Comparison of ENCODE assay signal across 21 cellular contexts in the genomic region with DNA sequence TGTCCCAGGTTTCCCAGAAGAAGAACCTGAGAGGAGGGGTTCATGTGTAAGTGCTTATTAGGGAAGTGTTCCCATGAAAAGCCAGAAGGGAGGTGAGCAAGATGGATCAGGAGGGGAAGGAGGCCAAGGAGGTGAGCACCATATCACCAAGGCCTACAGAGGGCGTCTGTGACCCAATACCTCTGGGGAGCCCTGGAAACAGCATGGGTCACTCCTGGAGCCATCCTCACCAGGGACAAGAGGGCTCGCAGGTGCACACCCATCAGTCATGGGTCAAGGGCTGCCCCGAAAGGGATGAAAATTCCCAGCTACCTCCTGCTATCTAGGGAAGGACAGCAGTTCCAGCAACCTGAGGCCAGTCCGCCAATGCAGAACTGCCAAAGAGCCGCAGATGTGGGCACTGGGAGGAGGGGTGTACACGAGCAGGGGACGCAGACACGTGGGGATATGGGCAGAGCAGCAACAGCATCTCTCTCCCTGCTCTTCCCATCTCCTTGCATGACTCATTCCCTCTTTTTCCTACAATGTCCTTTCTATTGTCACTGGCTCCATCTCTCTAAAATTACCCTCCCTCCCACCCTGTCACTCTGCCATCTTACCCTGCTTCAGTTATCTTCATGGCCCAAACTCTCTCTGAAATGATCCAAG.
DNase-seq lines count a peak whose midpoint lies in the region; ATAC-seq, FAIRE-seq and TF ChIP-seq lines count a peak whose summit lies in the region.
"Had no signal": no experiment of that assay in that cellular context is flagged by ENCODE, and none has a peak within 500 bp of the region (broad histone marks: within the 10 kb centered on the region; RNA-seq: fewer than 3 reads in every experiment).

No MANE protein-coding gene starts in this region.

- H3K4me3 ChIP-seq in heart left ventricle (no peak overlapping the region), Karpas-422 (ENCODE audit: low read length) (no peak overlapping the region), H1 (ENCODE audit: extremely low read depth in 1 of 4, insufficient read depth in 2 of 4, low read depth in 3 of 4, low read length in 4 of 4) (no peak overlapping the region), skeletal muscle tissue (ENCODE audit: low read length in 3 of 3) (no peak overlapping the region)
- H3K4me3 ChIP-seq: A549; BLaER1 treated with 17β-estradiol and CSF1 and Interleukin-3, amounts not matched to agents 10 nM and 100 nM; prostate gland; stomach had no signal

- H3K56ac ChIP-seq in H1 (replicated peaks; ENCODE audit: insufficient read length, low read depth, low read length): no peak overlapping the region

- intact Hi-C loops in heart left ventricle (cut with DNase I): loop anchor here in 2 of 10 donors (5.0 to 10.0 kb wide), 2 partner anchors 87 to 165 kb away; no protein-coding TSS in a partner anchor
- intact Hi-C loops in Right ventricle myocardium inferior (cut with DNase I): no loop called here

- no peak for FAIRE-seq in H1 (lab: Jason Lieb, UNC)
- FAIRE-seq: A549 had no signal

- H3K36me3 ChIP-seq in heart left ventricle (no peaks in the 10 kb centered on the region), Karpas-422 (ENCODE audit: insufficient read depth, low read length) (no peaks in the 10 kb centered on the region), H1 (ENCODE audit: control insufficient read depth in 2 of 4, insufficient read depth in 4 of 4, low read length in 3 of 4) (no peaks in the 10 kb centered on the region), skeletal muscle tissue (ENCODE audit: control insufficient read depth in 3 of 3, insufficient read depth in 3 of 3, low read length in 3 of 3) (no peaks in the 10 kb centered on the region)
- H3K36me3 ChIP-seq: BLaER1 treated with 17β-estradiol and CSF1 and Interleukin-3, amounts not matched to agents 10 nM and 100 nM; brain microvascular endothelial cell; prostate gland; stomach had no signal

- H4K20me1 ChIP-seq in Karpas-422 (ENCODE audit: insufficient read depth, low read depth, low read length) (no peaks in the 10 kb centered on the region), H1 (replicated peaks in 1 of 2; ENCODE audit: control insufficient read depth in 1 of 2, insufficient read depth in 2 of 2, low read length in 2 of 2) (no peaks in the 10 kb centered on the region)
- H4K20me1 ChIP-seq: BLaER1 treated with 17β-estradiol and CSF1 and Interleukin-3, amounts not matched to agents 10 nM and 100 nM had no signal

- H2BK12ac ChIP-seq in H1 (ENCODE audit: low read depth, low read length): no peak overlapping the region

- no peak overlapping the region for H2AFZ ChIP-seq in Karpas-422 (ENCODE audit: low read length)
- no peak overlapping the region for H2AFZ ChIP-seq in H1 (ENCODE audit: low read length)

- H3K27me3 ChIP-seq in heart left ventricle (no peaks in the 10 kb centered on the region), Karpas-422 (ENCODE audit: low read length) (0 out of 2 replicates have a peak, but pooled peaks cover 2% of the 10 kb centered on the region), H1 (replicated peaks in 1 of 4; ENCODE audit: control insufficient read depth in 3 of 4, extremely low read depth in 1 of 4, insufficient read depth in 3 of 4, low read length in 3 of 4) (no peaks in the 10 kb centered on the region; a peak in 1 of 7 replicates), skeletal muscle tissue (ENCODE audit: control insufficient read depth in 3 of 3, insufficient read depth in 3 of 3, low read length in 3 of 3) (no peaks in the 10 kb centered on the region)
- H3K27me3 ChIP-seq: BLaER1 treated with 17β-estradiol and CSF1 and Interleukin-3, amounts not matched to agents 10 nM and 100 nM; brain microvascular endothelial cell; stomach had no signal

- H3K14ac ChIP-seq in H1 (ENCODE audit: insufficient read length): no peak overlapping the region

- ATAC-seq in heart left ventricle (peak; percentile 30 to 52 (median 37)), Right ventricle myocardium inferior (no peak), GM19452 (IDR thresholded peaks at IDR 0.05; ENCODE audit: unreplicated experiment) (no peak)
- ATAC-seq: naive thymus-derived CD4-positive, alpha-beta T cell had no signal

- H2BK20ac ChIP-seq in H1 (ENCODE audit: low read length): no peak overlapping the region

- WGBS in heart left ventricle, 4 donors: 69 to 80% (median 79%) methylated on average over 7 to 8 of the region's 8 CpGs
- 66% methylated on average over 8 of the region's 8 CpGs; no CpG with 5 or more reads in 1 of the 2 experiments for WGBS in H1 (ENCODE audit: extremely low coverage in 1 of 2, insufficient coverage in 1 of 2, insufficient read length in 1 of 2, insufficient replicate concordance in 2 of 2, low coverage in 1 of 2, low lambda C conversion rate in 2 of 2, missing lambda C conversion rate in 1 of 2), 2 experiments

- H3K23ac ChIP-seq in H1 (ENCODE audit: insufficient read length): no peak overlapping the region

- no peak overlapping the region for H3K9ac ChIP-seq in Karpas-422 (ENCODE audit: low read length)
- H3K9ac ChIP-seq in H1 (replicated peaks in 1 of 4; ENCODE audit: extremely low read depth in 1 of 4, low read depth in 3 of 4, low read length in 3 of 4): no peak overlapping the region
- H3K9ac ChIP-seq in skeletal muscle tissue (ENCODE audit: low read depth in 1 of 3, low read length in 3 of 3): no peak overlapping the region
- H3K9ac ChIP-seq: BLaER1 treated with 17β-estradiol and CSF1 and Interleukin-3, amounts not matched to agents 10 nM and 100 nM; KMS-11 had no signal

- TF ChIP-seq POLR2A in heart left ventricle (IDR thresholded peaks at IDR 0.05): no peak
- TF ChIP-seq POLR2A in H1 (IDR thresholded peaks at IDR 0.05; ENCODE audit: control extremely low read depth in 1 of 2, low read depth in 2 of 2, low read length in 2 of 2): no peak

- H2BK15ac ChIP-seq in H1 (ENCODE audit: low read length): no peak overlapping the region

- TF ChIP-seq EP300 in H1 (IDR thresholded peaks at IDR 0.05; ENCODE audit: borderline replicate concordance in 1 of 2, low read depth in 2 of 2, low read length in 2 of 2): no peak

- no peaks in the 10 kb centered on the region for H3K9me3 ChIP-seq in heart left ventricle
- no peaks in the 10 kb centered on the region for H3K9me3 ChIP-seq in Karpas-422 (ENCODE audit: low read length)
- no peaks in the 10 kb centered on the region for H3K9me3 ChIP-seq in H1 (ENCODE audit: insufficient read depth in 2 of 2, low read depth in 1 of 2, low read length in 1 of 2)
- H3K9me3 ChIP-seq in skeletal muscle tissue (ENCODE audit: control insufficient read depth in 3 of 3, low read length in 3 of 3): no peaks in the 10 kb centered on the region
- H3K9me3 ChIP-seq: A549, prostate gland, stomach had no signal

- no peak overlapping the region for H3K4me2 ChIP-seq in Karpas-422 (ENCODE audit: low read depth, low read length, poor library complexity, severe bottlenecking)
- no peak overlapping the region for H3K4me2 ChIP-seq in H1 (ENCODE audit: insufficient read depth in 1 of 2, low read depth in 2 of 2, low read length in 2 of 2)
- H3K4me2 ChIP-seq: A549; BLaER1 treated with 17β-estradiol and CSF1 and Interleukin-3, amounts not matched to agents 10 nM and 100 nM; KMS-11 had no signal

- H3K4me1 ChIP-seq in heart left ventricle: peaks cover 0 to 4% (median 0%) of the 10 kb centered on the region in 12 donors
- H3K4me1 ChIP-seq in Karpas-422 (ENCODE audit: low read length): no peaks in the 10 kb centered on the region
- no peaks in the 10 kb centered on the region for H3K4me1 ChIP-seq in H1 (replicated peaks in 1 of 4; ENCODE audit: control insufficient read depth in 3 of 4, insufficient read depth in 4 of 4, low read length in 3 of 4)
- peaks cover 3 to 19% (median 18%) of the 10 kb centered on the region in 3 donors for H3K4me1 ChIP-seq in skeletal muscle tissue (ENCODE audit: control insufficient read depth in 3 of 3, insufficient read depth in 3 of 3, low read length in 3 of 3)
- H3K4me1 ChIP-seq: A549, prostate gland, stomach had no signal

- H3K27ac ChIP-seq in heart left ventricle: peak overlapping the region in 4 of 12 donors; percentile 13 to 57 (median 34)
- no peak overlapping the region for H3K27ac ChIP-seq in Karpas-422 (ENCODE audit: low read length)
- no peak overlapping the region for H3K27ac ChIP-seq in H1 (ENCODE audit: low read depth, low read length)
- peak overlapping the region; percentile 73 for H3K27ac ChIP-seq in skeletal muscle tissue (ENCODE audit: low read depth, low read length)
- H3K27ac ChIP-seq: A549; BLaER1 treated with 17β-estradiol and CSF1 and Interleukin-3, amounts not matched to agents 10 nM and 100 nM; brain microvascular endothelial cell; KMS-11; prostate gland; stomach had no signal

- no peaks in the 10 kb centered on the region for H3K23me2 ChIP-seq in H1 (ENCODE audit: low read depth, low read length)

- no peaks in the 10 kb centered on the region for H3K9me2 ChIP-seq in Karpas-422 (replicated peaks; ENCODE audit: insufficient read depth, low read length)

- H3K79me2 ChIP-seq in Karpas-422 (ENCODE audit: low read length) (no peaks in the 10 kb centered on the region), H1 (ENCODE audit: control insufficient read depth in 1 of 2, insufficient read depth in 2 of 2, low read length in 2 of 2) (no peaks in the 10 kb centered on the region)

- no peaks in the 10 kb centered on the region for H3K79me1 ChIP-seq in H1 (ENCODE audit: low read depth, low read length)

- TF ChIP-seq RAD21 in H1 (IDR thresholded peaks at IDR 0.05 in 1 of 2, conservative IDR thresholded peaks at IDR 0.05 in 1 of 2; ENCODE audit: low read depth in 2 of 2, low read length in 2 of 2): peak; percentile 57 to 60

- no peak overlapping the region for H3K18ac ChIP-seq in H1 (ENCODE audit: extremely low read depth, low read length)

- no peak overlapping the region for H2BK120ac ChIP-seq in H1 (replicated peaks; ENCODE audit: low read depth, low read length)

- CTCF ChIA-PET in H1 (lab: Charles Lee; ENCODE audit: partially characterized antibody): interaction anchor here (0.7 to 1.3 kb wide), 7 partner anchors 11 to 189 kb away, joined by 3 to 7 read pairs (median 3); no protein-coding TSS in a partner anchor

- TF ChIP-seq CTCF in heart left ventricle (IDR thresholded peaks at IDR 0.05) (no peak), H1 (IDR thresholded peaks at IDR 0.05; ENCODE audit: control extremely low read depth in 1 of 3, insufficient read depth in 1 of 3, low read depth in 1 of 3, low read length in 3 of 3) (peak; percentile 36 to 69 (median 62); a peak in 3 of 4 replicates)

- POLR2A ChIA-PET in H1 (lab: Charles Lee; ENCODE audit: partially characterized antibody): no interaction called here

- no peak overlapping the region for H4K8ac ChIP-seq in H1 (ENCODE audit: extremely low read depth, insufficient read depth, low read length)

- DNase-seq in heart left ventricle (no peak), Right ventricle myocardium inferior (ENCODE audit: missing footprints) (no peak), Karpas-422 (peak; percentile 61), H1 (ENCODE audit: low read depth in 1 of 2, low spot score in 2 of 2) (no peak), NCI-H2171 treated with DMSO at 0.1 percent for 48 hours (lab: John Stamatoyannopoulos, UW) (no peak), NCI-H2227 treated with DMSO at 0.1 percent for 48 hours (lab: John Stamatoyannopoulos, UW) (no peak)
- DNase-seq: activated B cell treated with CpG ODN at 0.5 μM for 24 hours; activated CD8-positive, alpha-beta memory T cell treated with anti-CD3 and anti-CD28 coated beads for 24 hours; brain microvascular endothelial cell; H7; mammary epithelial cell; naive thymus-derived CD4-positive, alpha-beta T cell; NCI-H1105 treated with DMSO at 0.1 percent for 48 hours; SHP77; stomach had no signal

- H4K91ac ChIP-seq in H1 (replicated peaks; ENCODE audit: insufficient read length, low read length): no peak overlapping the region

- no peak overlapping the region for H2BK5ac ChIP-seq in H1 (ENCODE audit: low read depth, low read length)

- no peak overlapping the region for H3K4ac ChIP-seq in H1 (replicated peaks; ENCODE audit: insufficient read length, low read depth, low read length)

- H4K5ac ChIP-seq in H1 (ENCODE audit: insufficient read length, low read depth, low read length): no peak overlapping the region

- no peak overlapping the region for H2AK5ac ChIP-seq in H1 (ENCODE audit: low read depth, low read length)

Comparison
In these comparisons a context has a peak if more than half of its experiments do, and no peak if none do; other contexts are left out.
1. ATAC-seq: peak in heart left ventricle (4 of 4); none in Right ventricle myocardium inferior (single experiment) and GM19452 (single experiment).
2. CTCF ChIP-seq: peak in H1 (3 of 3); none in heart left ventricle (0 of 12).